In genomic region chr7:39624935-39625694, GRCh38 we compare ENCODE assay signal across 9 cellular contexts. TPM values are rescaled to one million over a fixed set of nuclear protein-coding genes. Genes with fewer than 3 reads are reported as not detected.
A peak's percentile ranks its signal among the peaks of the same experiment; 100 is the strongest.
DNase-seq lines count a peak whose midpoint lies in the region; ATAC-seq and TF ChIP-seq lines count a peak whose summit lies in the region.
"Had no signal": no experiment of that assay in that cellular context is flagged by ENCODE, and none has a peak within 500 bp of the region (broad histone marks: within the 10 kb centered on the region; RNA-seq: fewer than 3 reads in every experiment).

No MANE protein-coding gene starts in this region.

- DNase-seq in Caco-2 (no peak), MM.1S (no peak), chondrocyte (ENCODE audit: low spot score) (no peak), sigmoid colon (no peak)
- DNase-seq in naive thymus-derived CD4-positive, alpha-beta T cell = no peak
- DNase-seq in activated CD8-positive, alpha-beta memory T cell treated with anti-CD3 and anti-CD28 coated beads for 24 hours = no peak
- DNase-seq: NCI-H1048 had no signal

- peaks cover 20% of the 10 kb centered on the region for H3K36me3 Mint-ChIP-seq in Caco-2 (ENCODE audit: insufficient read depth, unreplicated experiment)
- no peaks in the 10 kb centered on the region for H3K36me3 Mint-ChIP-seq in chondrocyte (ENCODE audit: low read depth)
- H3K36me3 Mint-ChIP-seq in naive thymus-derived CD4-positive, alpha-beta T cell = peaks cover 2 to 20% (median 6%) of the 10 kb centered on the region in 5 donors

- H3K9me3 ChIP-seq in Caco-2 = no peaks in the 10 kb centered on the region
- H3K9me3 ChIP-seq in MM.1S (replicated peaks; ENCODE audit: insufficient read depth, low read length) = no peaks in the 10 kb centered on the region
- no peaks in the 10 kb centered on the region for H3K9me3 ChIP-seq in naive thymus-derived CD4-positive, alpha-beta T cell (ENCODE audit: control insufficient read depth in 2 of 3, low read length in 3 of 3)
- H3K9me3 ChIP-seq in sigmoid colon = no peaks in the 10 kb centered on the region

- TF ChIP-seq CTCF in Caco-2 (IDR thresholded peaks at IDR 0.05; ENCODE audit: insufficient read depth in 1 of 2, low read depth in 1 of 2, low read length in 1 of 2, severe bottlenecking in 1 of 2, unreplicated experiment in 1 of 2) = no peak
- no peak for TF ChIP-seq CTCF in MM.1S (IDR thresholded peaks at IDR 0.05; ENCODE audit: low read length)
- no peak for TF ChIP-seq CTCF in chondrocyte (IDR thresholded peaks at IDR 0.05)
- TF ChIP-seq CTCF in sigmoid colon (IDR thresholded peaks at IDR 0.05) = no peak

- H3K27me3 Mint-ChIP-seq in Caco-2 (ENCODE audit: insufficient read depth, unreplicated experiment) = no peaks in the 10 kb centered on the region
- H3K27me3 Mint-ChIP-seq in chondrocyte (ENCODE audit: low read depth) = no peaks in the 10 kb centered on the region
- H3K27me3 Mint-ChIP-seq in naive thymus-derived CD4-positive, alpha-beta T cell = no peaks in the 10 kb centered on the region

- H3K9ac ChIP-seq in MM.1S (ENCODE audit: low read length) = no peak overlapping the region

- BruUV-seq in Caco-2 (replicated peaks; lab: Mats Ljungman, UMichigan) = no TSS peak

- H2AFZ ChIP-seq in MM.1S (ENCODE audit: low read length) = no peak overlapping the region

- ATAC-seq in naive thymus-derived CD4-positive, alpha-beta T cell = no peak
- ATAC-seq in HG02678 (IDR thresholded peaks at IDR 0.05; ENCODE audit: unreplicated experiment) = no peak
- no peak for ATAC-seq in GM21447 (IDR thresholded peaks at IDR 0.05; ENCODE audit: unreplicated experiment)

- peak overlapping the region; percentile 84 for H3K4me3 Mint-ChIP-seq in Caco-2 (ENCODE audit: unreplicated experiment)
- peak overlapping the region; percentile 98 for H3K4me3 Mint-ChIP-seq in chondrocyte (ENCODE audit: unreplicated experiment)
- H3K4me3 Mint-ChIP-seq in naive thymus-derived CD4-positive, alpha-beta T cell = peak overlapping the region; percentile 88 to 98 (median 94)

- H3K4me1 ChIP-seq in Caco-2 = peaks cover 29% of the 10 kb centered on the region
- H3K4me1 ChIP-seq in MM.1S (ENCODE audit: low read length) = peaks cover 15% of the 10 kb centered on the region
- peaks cover 22 to 26% of the 10 kb centered on the region in 2 donors for H3K4me1 ChIP-seq in naive thymus-derived CD4-positive, alpha-beta T cell (ENCODE audit: control insufficient read depth in 2 of 2, insufficient read depth in 2 of 2, low read length in 2 of 2)
- H3K4me1 ChIP-seq in sigmoid colon = peaks cover 0 to 39% (median 29%) of the 10 kb centered on the region in 4 donors

- H3K4me1 Mint-ChIP-seq in Caco-2 (ENCODE audit: low read depth, unreplicated experiment) (peaks cover 48% of the 10 kb centered on the region), chondrocyte (ENCODE audit: low read depth) (peaks cover 46% of the 10 kb centered on the region)
- peaks cover 46 to 65% (median 60%) of the 10 kb centered on the region in 7 donors for H3K4me1 Mint-ChIP-seq in naive thymus-derived CD4-positive, alpha-beta T cell

- no peak for TF ChIP-seq EP300 in sigmoid colon (IDR thresholded peaks at IDR 0.05)

- H3K36me3 ChIP-seq in Caco-2 (ENCODE audit: control insufficient read depth, insufficient read depth, low read length) (peaks cover 2% of the 10 kb centered on the region; the same call in 1 of the 2 replicates), MM.1S (replicated peaks; ENCODE audit: insufficient read depth, low read length) (peaks cover under 1% of the 10 kb centered on the region; the same call in 1 of the 2 replicates), sigmoid colon (no peaks in the 10 kb centered on the region)
- peaks cover 0 to 3% (median 3%) of the 10 kb centered on the region in 3 experiments for H3K36me3 ChIP-seq in naive thymus-derived CD4-positive, alpha-beta T cell (ENCODE audit: control insufficient read depth in 2 of 3, insufficient read depth in 3 of 3, low read length in 3 of 3)

- 23 to 43% methylated on average over 5 of the region's 5 CpGs for WGBS in sigmoid colon, 2 donors

- no peaks in the 10 kb centered on the region for H3K9me2 ChIP-seq in MM.1S (replicated peaks; ENCODE audit: insufficient read depth, low read length)

- intact Hi-C loops in Caco-2 (cut with micrococcal nuclease; ENCODE audit: unreplicated experiment) = loop anchor here (5.0 kb wide), 2 partner anchors 62 to 107 kb away; no protein-coding TSS in a partner anchor
- intact Hi-C loops in naive thymus-derived CD4-positive, alpha-beta T cell (cut with micrococcal nuclease) = loop anchor here (1.0 to 10.0 kb wide), 5 partner anchors 9 to 720 kb away; partner anchors contain the start of gene VPS41 (in 2 of the 2)
- intact Hi-C loops in sigmoid colon (cut with DNase I) = no loop called here

- H3K4me3 ChIP-seq in Caco-2 (ENCODE audit: low read depth, low read length) (peak overlapping the region; percentile 6; the same call in 1 of the 2 replicates), MM.1S (ENCODE audit: low read length) (peak overlapping the region; percentile 92; the same call in 1 of the 2 replicates), sigmoid colon (peak overlapping the region in 2 of 4 donors; percentile 95 to 96)
- H3K4me3 ChIP-seq in naive thymus-derived CD4-positive, alpha-beta T cell (ENCODE audit: low read length) = peak overlapping the region; percentile 77

- peaks cover 70% of the 10 kb centered on the region for H3K79me2 ChIP-seq in MM.1S (ENCODE audit: low read length)

- H3K27me3 ChIP-seq in Caco-2 (replicated peaks; ENCODE audit: control insufficient read depth, insufficient read depth, low read length) (no peaks in the 10 kb centered on the region), MM.1S (replicated peaks; ENCODE audit: insufficient read depth, low read length) (no peaks in the 10 kb centered on the region), sigmoid colon (no peaks in the 10 kb centered on the region)
- H3K27me3 ChIP-seq in naive thymus-derived CD4-positive, alpha-beta T cell (ENCODE audit: control insufficient read depth in 2 of 2, insufficient read depth in 2 of 2, low read length in 2 of 2) = no peaks in the 10 kb centered on the region

- H3K4me2 ChIP-seq in MM.1S (ENCODE audit: low read depth, low read length) = peak overlapping the region; percentile 89

- H3K27ac Mint-ChIP-seq in Caco-2 (ENCODE audit: unreplicated experiment) (no peak overlapping the region), chondrocyte (ENCODE audit: unreplicated experiment) (peak overlapping the region; percentile 77)
- H3K27ac Mint-ChIP-seq in naive thymus-derived CD4-positive, alpha-beta T cell = peak overlapping the region; percentile 19 to 98 (median 96)

- peaks cover 7% of the 10 kb centered on the region; the same call in 1 of the 2 replicates for H3F3A ChIP-seq in MM.1S (ENCODE audit: insufficient read depth, low read length)

- H3K27ac ChIP-seq in MM.1S (ENCODE audit: low read length) (no peak overlapping the region), sigmoid colon (peak overlapping the region in 1 of 4 donors; percentile 90)
- H3K27ac ChIP-seq in naive thymus-derived CD4-positive, alpha-beta T cell (ENCODE audit: low read depth, low read length) = peak overlapping the region; percentile 82

- no peaks in the 10 kb centered on the region for H3K9me3 Mint-ChIP-seq in Caco-2 (ENCODE audit: unreplicated experiment)
- no peaks in the 10 kb centered on the region for H3K9me3 Mint-ChIP-seq in chondrocyte (ENCODE audit: low read depth)
- H3K9me3 Mint-ChIP-seq in naive thymus-derived CD4-positive, alpha-beta T cell = peaks cover 0 to 2% (median 0%) of the 10 kb centered on the region in 11 donors

- H4K20me1 ChIP-seq in MM.1S (ENCODE audit: insufficient read depth, low read length) = no peaks in the 10 kb centered on the region

- CTCF ChIA-PET in Caco-2 (lab: Charles Lee) = interaction anchor here (2.6 kb wide), 1 partner anchor 45 kb away, joined by 12 read pairs; no protein-coding TSS in a partner anchor
- CTCF ChIA-PET in naive thymus-derived CD4-positive, alpha-beta T cell (lab: Charles Lee) = interaction anchor here (1.0 to 3.7 kb wide), 2 partner anchors 45 to 117 kb away, joined by 3 to 19 read pairs; no protein-coding TSS in a partner anchor

- no peak for TF ChIP-seq POLR2A in sigmoid colon (IDR thresholded peaks at IDR 0.05)

- POLR2A ChIA-PET in Caco-2 (lab: Charles Lee) = interaction anchor here (1.4 kb wide), 1 partner anchor 108 kb away, joined by 3 read pairs; no protein-coding TSS in a partner anchor
- POLR2A ChIA-PET in naive thymus-derived CD4-positive, alpha-beta T cell (lab: Charles Lee) = interaction anchor here (1.3 to 6.3 kb wide), 8 partner anchors 7 to 325 kb away, joined by 5 to 50 read pairs (median 13); partner anchors contain the start of gene CDK13

RNA-seq across cellular contexts. Expression of gene RALA, which starts 1.7 kb away (rescaled TPM):
- total RNA-seq in Caco-2 (2022) = 41.7 and 43.5 TPM in 2 replicates
- total RNA-seq in chondrocyte = 29.2 to 37.4 TPM (median 35.2 TPM) in 3 replicates
- 10 to 100 TPM; 24.8 to 48.2 (median 32.8) TPM for total RNA-seq in naive thymus-derived CD4-positive, alpha-beta T cell
- polyA plus RNA-seq in naive thymus-derived CD4-positive, alpha-beta T cell = 10 to 100 TPM; 40.2 to 44.3 TPM
- 10 to 100 TPM; 11.5 to 19.6 (median 15.5) TPM for total RNA-seq in sigmoid colon
- polyA plus RNA-seq in sigmoid colon = 10 to 100 TPM; 42.2 to 68.0 (median 47.4) TPM

RNA-seq across cellular contexts. Expression of gene YAE1, which starts 58.9 kb away (rescaled TPM):
- total RNA-seq in Caco-2 (2022) = 22.4 and 22.7 TPM in 2 replicates
- total RNA-seq in chondrocyte = 14.9 to 24.3 TPM (median 15.2 TPM) in 3 replicates
- 10 to 100 TPM; 10.2 to 34.2 (median 15.3) TPM for total RNA-seq in naive thymus-derived CD4-positive, alpha-beta T cell
- 10 to 100 TPM; 18.9 to 23.7 TPM for polyA plus RNA-seq in naive thymus-derived CD4-positive, alpha-beta T cell
- 10 to 100 TPM; 16.3 to 33.2 (median 22.6) TPM for total RNA-seq in sigmoid colon
- 10 to 100 TPM; 22.1 to 52.0 (median 50.5) TPM for polyA plus RNA-seq in sigmoid colon
